In genomic region chr3:126212629-126213375, GRCh38 we compare ENCODE assay signal across 1 cellular context.
TF ChIP-seq lines count a peak whose summit lies in the region.

No MANE protein-coding gene starts in this region.

TF ChIP-seq in WTC11, 78 proteins besides CTCF, POLR2A, EP300 and RAD21 (continued from another document):
- peak; percentile 8; the same call in 1 of the 2 replicates for TF ChIP-seq FOXP4 (CRISPR knock-in tag; IDR thresholded peaks at IDR 0.05)
- TF ChIP-seq E2F4 (CRISPR knock-in tag; IDR thresholded peaks at IDR 0.05; ENCODE audit: borderline replicate concordance, low read depth) = no peak
- TF ChIP-seq TEAD1 (CRISPR knock-in tag; IDR thresholded peaks at IDR 0.05) = 0 out of 2 replicates have a peak, but pooled peaks have one; percentile 10
- 0 out of 2 replicates have a peak, but pooled peaks have one; percentile 11 for TF ChIP-seq IRF1 (CRISPR knock-in tag; IDR thresholded peaks at IDR 0.05)
- no peak for TF ChIP-seq NR3C1 (CRISPR knock-in tag; conservative IDR thresholded peaks at IDR 0.05; ENCODE audit: low read depth)
- no peak for TF ChIP-seq ZNF671 (CRISPR knock-in tag; IDR thresholded peaks at IDR 0.05)
- no peak for TF ChIP-seq ZNF532 (CRISPR knock-in tag; IDR thresholded peaks at IDR 0.05; ENCODE audit: borderline replicate concordance)
- TF ChIP-seq FOXP1 (CRISPR knock-in tag; IDR thresholded peaks at IDR 0.05; ENCODE audit: borderline replicate concordance) = peak; percentile 20; the same call in 1 of the 2 replicates
- no peak for TF ChIP-seq KAT7 (CRISPR knock-in tag; IDR thresholded peaks at IDR 0.05; ENCODE audit: borderline replicate concordance)
- TF ChIP-seq FOXJ3 (CRISPR knock-in tag; IDR thresholded peaks at IDR 0.05; ENCODE audit: borderline replicate concordance) = no peak
TF ChIP-seq in WTC11: peak in this region for 11.
